Comparison of ENCODE assay signal across 40 cellular contexts in genomic region chr11:34179026-34179675, GRCh38.
"Had no signal": no experiment of that assay in that cellular context is flagged by ENCODE, and none has a peak within 500 bp of the region (broad histone marks: within the 10 kb centered on the region; RNA-seq: fewer than 3 reads in every experiment).

No MANE protein-coding gene starts in this region.

- H3K4me2 ChIP-seq: KMS-11 had no signal

- H3K27me3 ChIP-seq: brain microvascular endothelial cell had no signal

- H3K36me3 ChIP-seq: brain microvascular endothelial cell had no signal

- FAIRE-seq: RCC 7860 had no signal

- DNase-seq: activated B cell treated with CpG ODN at 0.5 μM for 24 hours; activated CD4-positive, alpha-beta memory T cell treated with anti-CD3 and anti-CD28 coated beads, Interleukin-2, amount 10 ng/mL, durations not matched to agents 7 days and 5 days; activated CD4-positive, alpha-beta T cell treated with anti-CD3 and anti-CD28 coated beads for 4 hours; activated CD4-positive, alpha-beta T cell treated with anti-CD3 and anti-CD28 coated beads, Interleukin-2, amount 50 U/mL, for 1 hour; activated CD4-positive, CD25-positive, alpha-beta regulatory T cell treated with anti-CD3 and anti-CD28 coated beads, Interleukin-2, amount 50 U/mL, for 72 hours; activated CD8-positive, alpha-beta memory T cell treated with anti-CD3 and anti-CD28 coated beads for 24 hours; activated CD8-positive, alpha-beta memory T cell treated with anti-CD3 and anti-CD28 coated beads, Interleukin-2, amount 10 ng/mL, durations not matched to agents 7 days and 5 days; activated CD8-positive, alpha-beta memory T cell treated with anti-CD3 and anti-CD28 coated beads, Interleukin-2, amount 50 U/mL, for 48 hours; activated effector memory CD4-positive, alpha-beta T cell treated with anti-CD3 and anti-CD28 coated beads, Interleukin-2, amount 50 U/mL, for 16 hours; activated naive CD4-positive, alpha-beta T cell; activated naive CD4-positive, alpha-beta T cell treated with anti-CD3 and anti-CD28 coated beads, Interleukin-2, amount 50 U/mL, for 16 hours; activated naive CD8-positive, alpha-beta T cell treated with anti-CD3 and anti-CD28 coated beads for 36 hours; activated T-cell treated with anti-CD3 and anti-CD28 coated beads, Interleukin-2, amount 50 U/mL, for 48 hours; amniotic stem cell; aorta; brain microvascular endothelial cell; central memory CD4-positive, alpha-beta T cell; MM.1S; MV-4-11; NCI-H1092; NCI-H1417; NCI-H146; NCI-H187; NCI-H2081; NCI-H2171 treated with DMSO at 0.1 percent for 48 hours; NCI-H2227 treated with DMSO at 0.1 percent for 48 hours; NCI-H524; NCI-H69; NCI-H82; NK-92 treated with Interleukin-12 subunit alpha and Interleukin-12 subunit beta, amount 100 ng/mL, for 24 hours; PC-3; SIG-M5; SW 1271; T-helper 1 cell; T-helper 2 cell; T-helper 9 cell had no signal

- H3K27ac ChIP-seq: brain microvascular endothelial cell, KMS-11 had no signal

- H3K9ac ChIP-seq: KMS-11 had no signal

- ATAC-seq: activated CD8-positive, alpha-beta memory T cell treated with anti-CD3 and anti-CD28 coated beads, Interleukin-2, amount 10 ng/mL, durations not matched to agents 7 days and 5 days; PC-3; Right ventricle myocardium inferior; SK-N-SH treated with all-trans-retinoic acid at 6 μM for 48 hours had no signal
